ENCODE assay signal across 10 cellular contexts in genomic region chr3:156760333-156760732, GRCh38.
DNase-seq lines count a peak whose midpoint lies in the region; ATAC-seq and TF ChIP-seq lines count a peak whose summit lies in the region.
"Had no signal": no experiment of that assay in that cellular context is flagged by ENCODE, and none has a peak within 500 bp of the region (broad histone marks: within the 10 kb centered on the region; RNA-seq: fewer than 3 reads in every experiment).

No MANE protein-coding gene starts in this region.

- H3K36me3 Mint-ChIP-seq in WTC11 = no peaks in the 10 kb centered on the region
- H3K36me3 Mint-ChIP-seq in T-cell = peaks cover 4% of the 10 kb centered on the region

- POLR2A ChIA-PET in WTC11 (lab: Charles Lee) = no interaction called here
- POLR2A ChIA-PET in T-cell (lab: Charles Lee) = no interaction called here

- no peak overlapping the region for H3K27ac Mint-ChIP-seq in WTC11
- no peak overlapping the region for H3K27ac Mint-ChIP-seq in T-cell
- H3K27ac Mint-ChIP-seq: activated T-cell treated with anti-CD3 and anti-CD28 coated beads, Interleukin-2, amount 50 U/mL, for 72 hours had no signal

- peak; percentile 21 for DNase-seq in DMS 273 (lab: John Stamatoyannopoulos, UW; ENCODE audit: unreplicated experiment)
- DNase-seq in DMS 273 treated with DMSO at 0.1 percent for 48 hours (lab: John Stamatoyannopoulos, UW) = no peak
- peak; percentile 69 for DNase-seq in KBM-7
- peak; percentile 40 for DNase-seq in retina
- DNase-seq in WTC11 (ENCODE audit: low spot score) = no peak
- DNase-seq in T-cell = no peak
- no peak for DNase-seq in NCI-H2171 treated with DMSO at 0.1 percent for 48 hours (lab: John Stamatoyannopoulos, UW)
- DNase-seq: activated T-cell treated with anti-CD3 and anti-CD28 coated beads, Interleukin-2, amount 50 U/mL, for 72 hours; KG1 had no signal

- ATAC-seq in HG02678 (IDR thresholded peaks at IDR 0.05; ENCODE audit: unreplicated experiment) = peak; percentile 96
- ATAC-seq in WTC11 = no peak
- no peak for ATAC-seq in T-cell (replicated peaks in 1 of 4)

- H3K27me3 Mint-ChIP-seq in WTC11 (ENCODE audit: low read depth) (no peaks in the 10 kb centered on the region), T-cell (peaks cover 2 to 3% of the 10 kb centered on the region in 2 donors)

- TF ChIP-seq CTCF in WTC11 (IDR thresholded peaks at IDR 0.05) = no peak

- in situ Hi-C loops in KBM-7 (cut with MboI; ENCODE audit: low pct_unique_long_range_greater_than_20kb, low sequenced_read_pairs) = no loop called here

- H3K4me1 Mint-ChIP-seq in WTC11 (peaks cover 10% of the 10 kb centered on the region), T-cell (no peaks in the 10 kb centered on the region)

- peaks cover 5% of the 10 kb centered on the region; the same call in 1 of the 2 replicates for H3K9me3 Mint-ChIP-seq in WTC11
- H3K9me3 Mint-ChIP-seq in T-cell = no peaks in the 10 kb centered on the region
- H3K9me3 Mint-ChIP-seq: activated T-cell treated with anti-CD3 and anti-CD28 coated beads, Interleukin-2, amount 50 U/mL, for 72 hours had no signal

- H3K4me3 Mint-ChIP-seq in WTC11 = no peak overlapping the region
- no peak overlapping the region for H3K4me3 Mint-ChIP-seq in T-cell
- H3K4me3 Mint-ChIP-seq: activated T-cell treated with anti-CD3 and anti-CD28 coated beads, Interleukin-2, amount 50 U/mL, for 72 hours had no signal

- CTCF ChIA-PET in WTC11 (lab: Charles Lee) (interaction anchor here (0.7 kb wide), 1 partner anchor 78 kb away, joined by 3 read pairs; no protein-coding TSS in a partner anchor), T-cell (lab: Charles Lee) (no interaction called here)

TF ChIP-seq in WTC11, 78 proteins besides CTCF, POLR2A, EP300 and RAD21:
- TF ChIP-seq FOXJ3 (CRISPR knock-in tag; IDR thresholded peaks at IDR 0.05; ENCODE audit: borderline replicate concordance) (no peak), ZBTB21 (CRISPR knock-in tag; IDR thresholded peaks at IDR 0.05; ENCODE audit: borderline replicate concordance) (no peak), ZNF121 (CRISPR knock-in tag; IDR thresholded peaks at IDR 0.05) (no peak), NR2C2 (CRISPR knock-in tag; IDR thresholded peaks at IDR 0.05) (no peak), CBFB (CRISPR knock-in tag; IDR thresholded peaks at IDR 0.05; ENCODE audit: low read depth) (no peak), JAZF1 (CRISPR knock-in tag; IDR thresholded peaks at IDR 0.05) (no peak), HMGA2 (CRISPR knock-in tag; IDR thresholded peaks at IDR 0.05) (no peak), TCF7 (CRISPR knock-in tag; IDR thresholded peaks at IDR 0.05; ENCODE audit: low read depth) (no peak), E2F4 (CRISPR knock-in tag; IDR thresholded peaks at IDR 0.05; ENCODE audit: borderline replicate concordance, low read depth) (no peak), GABPB1 (CRISPR knock-in tag; IDR thresholded peaks at IDR 0.05) (no peak), ATF1 (CRISPR knock-in tag; IDR thresholded peaks at IDR 0.05) (no peak), ZNF423 (CRISPR knock-in tag; IDR thresholded peaks at IDR 0.05) (no peak), ZNF263 (CRISPR knock-in tag; IDR thresholded peaks at IDR 0.05; ENCODE audit: low read depth) (no peak)
TF ChIP-seq in WTC11: peak in this region for 0.

Comparison
In these comparisons a context has a peak if more than half of its experiments do, and no peak if none do; other contexts are left out.
1. DNase-seq: peak in DMS 273 (single experiment), KBM-7 (single experiment) and retina (single experiment); none in DMS 273 treated with DMSO at 0.1 percent for 48 hours (single experiment), WTC11 (single experiment), T-cell (0 of 34) and NCI-H2171 treated with DMSO at 0.1 percent for 48 hours (single experiment).